ENCODE assay signal across 8 cellular contexts in genomic region chr12:66130267-66131066, GRCh38. TPM values are rescaled to one million over a fixed set of nuclear protein-coding genes. Genes with fewer than 3 reads are reported as not detected.
DNase-seq lines count a peak whose midpoint lies in the region; ATAC-seq, FAIRE-seq and TF ChIP-seq lines count a peak whose summit lies in the region.

Gene LLPH, minus strand, starts transcription at chr12:66130750. Its CDS starts 1,644 bp downstream, at chr12:66129106.

- DNase-seq in AG09309 (ENCODE audit: low read depth) (peak; percentile 45), NCI-H226 (peak; percentile 97), cerebellum (ENCODE audit: low spot score) (peak; percentile 82), kidney (peak; percentile 96)
- peak; percentile 88 for DNase-seq in activated CD4-positive, CD25-positive, alpha-beta regulatory T cell treated with anti-CD3 and anti-CD28 coated beads, Interleukin-2, amount 50 U/mL, for 72 hours
- DNase-seq in stimulated activated CD4-positive, alpha-beta T cell treated with anti-CD3 and anti-CD28 coated beads, Interleukin-15, amount 100 ng/mL, for 24 hours: peak; percentile 94

- intact Hi-C loops in kidney (cut with DNase I): no loop called here

- H3K4me3 ChIP-seq in AG09309 (ENCODE audit: control insufficient read depth, low read depth, low read length) (peak within 1 kb of the TSS; percentile 61), kidney (ENCODE audit: low read length in 2 of 2) (peak within 1 kb of the TSS; percentile 96 to 98)

- ATAC-seq in GM18909 (IDR thresholded peaks at IDR 0.05; ENCODE audit: poor library complexity, unreplicated experiment): peak; percentile 98
- peak; percentile 98 for ATAC-seq in HG03175 (IDR thresholded peaks at IDR 0.05; ENCODE audit: unreplicated experiment)

- H3K36me3 ChIP-seq in kidney (ENCODE audit: control insufficient read depth in 1 of 2, insufficient read depth in 2 of 2, low read length in 2 of 2): peaks cover 0 to 6% of the 10 kb centered on the region in 2 donors

- FAIRE-seq in kidney (lab: Jason Lieb, UNC): no peak

- peak within 1 kb of the TSS; percentile 72 for H3K9ac ChIP-seq in kidney (ENCODE audit: low read length in 2 of 2)

- TF ChIP-seq CTCF in AG09309 (IDR thresholded peaks at IDR 0.05; ENCODE audit: control insufficient read depth, insufficient read depth, low read depth, low read length, missing control alignments): no peak
- TF ChIP-seq CTCF in kidney (IDR thresholded peaks at IDR 0.05; ENCODE audit: borderline replicate concordance, extremely low read depth, insufficient read depth): no peak

- H3K4me1 ChIP-seq in kidney (ENCODE audit: control insufficient read depth in 1 of 2, insufficient read depth in 1 of 2, low read depth in 1 of 2, low read length in 2 of 2): peaks cover 4 to 5% of the 10 kb centered on the region in 2 donors

- peak within 1 kb of the TSS in 1 of 2 donors; percentile 33 for H3K27ac ChIP-seq in kidney (ENCODE audit: low read depth in 2 of 2, low read length in 2 of 2)

- no peaks in the 10 kb centered on the region for H3K9me3 ChIP-seq in kidney (ENCODE audit: control insufficient read depth in 1 of 2, low read length in 2 of 2)

RNA-seq across cellular contexts. Expression of gene LLPH, which starts in this region (rescaled TPM):
- total RNA-seq in cerebellum (6.3 TPM), kidney (21.9 TPM)
- polyA plus RNA-seq in kidney (ENCODE audit: insufficient read depth, low read depth, low replicate concordance): 28.7 TPM

Comparison
In these comparisons a context has a peak if more than half of its experiments do, and no peak if none do; other contexts are left out.
1. DNase-seq: peak in every context shown above with its lines; median percentile 97 in NCI-H226; 96 in kidney; 94 in stimulated activated CD4-positive, alpha-beta T cell treated with anti-CD3 and anti-CD28 coated beads, Interleukin-15, amount 100 ng/mL, for 24 hours; 88 in activated CD4-positive, CD25-positive, alpha-beta regulatory T cell treated with anti-CD3 and anti-CD28 coated beads, Interleukin-2, amount 50 U/mL, for 72 hours; 82 in cerebellum; 45 in AG09309.